In the genomic region with DNA sequence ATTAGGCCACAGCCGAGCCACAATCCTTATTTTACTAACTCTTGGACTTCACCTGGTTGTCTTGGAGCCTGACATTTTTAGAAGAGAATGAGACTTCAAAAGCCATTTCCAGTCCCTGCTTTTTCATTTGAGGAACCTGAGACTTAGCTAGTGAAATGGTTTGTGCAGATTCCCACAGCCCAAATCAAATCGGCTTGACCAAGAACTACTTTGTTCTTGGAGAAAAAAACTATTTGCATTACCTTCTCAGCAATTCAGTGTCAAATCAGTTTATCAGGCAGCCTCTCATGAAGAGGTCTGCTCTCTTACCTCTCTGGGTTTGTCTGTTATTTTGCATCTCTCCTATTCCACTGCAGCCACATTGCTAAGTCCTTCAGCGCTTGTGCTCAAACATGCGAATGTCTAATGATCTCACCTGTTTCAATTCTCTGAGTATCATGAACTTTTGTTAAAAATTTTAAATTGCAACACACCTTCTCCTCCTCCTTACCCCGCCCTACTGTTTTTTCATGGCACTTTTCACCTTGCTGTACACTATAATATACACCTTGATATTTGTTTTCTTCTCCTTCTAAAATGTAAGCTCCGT, we compare ENCODE assay signal across 8 cellular contexts. TPM values are rescaled to one million over a fixed set of nuclear protein-coding genes. Genes with fewer than 3 reads are reported as not detected.
A peak's percentile ranks its signal among the peaks of the same experiment; 100 is the strongest.
DNase-seq lines count a peak whose midpoint lies in the region; TF ChIP-seq lines count a peak whose summit lies in the region.

No MANE protein-coding gene starts in this region.

- DNase-seq in T-helper 2 cell treated with Interferon-gamma antibody and Interleukin-4, amounts not matched to agents 5 μg/mL and 100 μg/mL, for 36 hours (ENCODE audit: low spot score), result no peak
- DNase-seq in T-helper 2 cell, result no peak
- DNase-seq in NB4 (ENCODE audit: low read depth), result no peak
- no peak for DNase-seq in endothelial cell (ENCODE audit: low spot score)
- DNase-seq in prostate gland (ENCODE audit: low spot score), result no peak
- DNase-seq in SKM-1 treated with dmso at 0.1 percent for 144 hours (lab: John Stamatoyannopoulos, UW; ENCODE audit: unreplicated experiment), result no peak
- no peak for DNase-seq in medulla oblongata (ENCODE audit: extremely low spot score)
- DNase-seq in iPS-NIHi11 (ENCODE audit: low spot score), result no peak

- no peaks in the 10 kb centered on the region for H3K9me3 Mint-ChIP-seq in T-helper 2 cell treated with Interferon-gamma antibody and Interleukin-4, amounts not matched to agents 5 μg/mL and 100 μg/mL, for 36 hours
- H3K9me3 Mint-ChIP-seq in endothelial cell (ENCODE audit: unreplicated experiment), result no peaks in the 10 kb centered on the region

- peak overlapping the region; percentile 96 to 97 for H3K27ac ChIP-seq in prostate gland

- H3K27me3 ChIP-seq in prostate gland (replicated peaks; ENCODE audit: insufficient read depth), result no peaks in the 10 kb centered on the region

- peak overlapping the region; percentile 95 for H3K4me3 ChIP-seq in NB4 (ENCODE audit: low read depth, low read length)
- H3K4me3 ChIP-seq in prostate gland, result peak overlapping the region; percentile 72 to 94

- TF ChIP-seq CTCF in NB4 (IDR thresholded peaks at IDR 0.05; ENCODE audit: low read depth, low read length) (no peak), endothelial cell (IDR thresholded peaks at IDR 0.05; ENCODE audit: unreplicated experiment) (no peak), prostate gland (IDR thresholded peaks at IDR 0.05) (no peak)

- 49% methylated on average over 6 of the region's 6 CpGs for WGBS in prostate gland

- peaks cover 15% of the 10 kb centered on the region for H3K36me3 Mint-ChIP-seq in T-helper 2 cell treated with Interferon-gamma antibody and Interleukin-4, amounts not matched to agents 5 μg/mL and 100 μg/mL, for 36 hours (ENCODE audit: low read depth)
- H3K36me3 Mint-ChIP-seq in endothelial cell (ENCODE audit: low read depth, unreplicated experiment), result no peaks in the 10 kb centered on the region

- H3K27me3 Mint-ChIP-seq in T-helper 2 cell treated with Interferon-gamma antibody and Interleukin-4, amounts not matched to agents 5 μg/mL and 100 μg/mL, for 36 hours (ENCODE audit: low read depth), result no peaks in the 10 kb centered on the region
- peaks cover 3% of the 10 kb centered on the region for H3K27me3 Mint-ChIP-seq in endothelial cell (ENCODE audit: unreplicated experiment)

- TF ChIP-seq POLR2A in NB4 (IDR thresholded peaks at IDR 0.05; ENCODE audit: extremely low read depth, insufficient read length) (no peak), prostate gland (IDR thresholded peaks at IDR 0.05) (no peak)

- H3K4me3 Mint-ChIP-seq in T-helper 2 cell treated with Interferon-gamma antibody and Interleukin-4, amounts not matched to agents 5 μg/mL and 100 μg/mL, for 36 hours, result peak overlapping the region; percentile 99
- H3K4me3 Mint-ChIP-seq in endothelial cell (ENCODE audit: unreplicated experiment), result peak overlapping the region; percentile 99

- peak overlapping the region; percentile 92 for H3K27ac Mint-ChIP-seq in T-helper 2 cell treated with Interferon-gamma antibody and Interleukin-4, amounts not matched to agents 5 μg/mL and 100 μg/mL, for 36 hours
- H3K27ac Mint-ChIP-seq in endothelial cell (ENCODE audit: unreplicated experiment), result peak overlapping the region; percentile 49

- H3K4me1 ChIP-seq in prostate gland (replicated peaks), result peaks cover 35% of the 10 kb centered on the region

- peaks cover 44% of the 10 kb centered on the region for H3K4me1 Mint-ChIP-seq in T-helper 2 cell treated with Interferon-gamma antibody and Interleukin-4, amounts not matched to agents 5 μg/mL and 100 μg/mL, for 36 hours (ENCODE audit: low read depth)
- H3K4me1 Mint-ChIP-seq in endothelial cell (ENCODE audit: unreplicated experiment), result peaks cover 38% of the 10 kb centered on the region

- H3K9me3 ChIP-seq in prostate gland, result no peaks in the 10 kb centered on the region

- intact Hi-C loops in prostate gland (cut with DNase I), result no loop called here

- no peaks in the 10 kb centered on the region for H3K36me3 ChIP-seq in prostate gland

RNA-seq across cellular contexts. Expression of a gene that starts 0.6 kb away (rescaled TPM):
- total RNA-seq in endothelial cell (ENCODE audit: unreplicated experiment) (58.3 TPM), prostate gland (10 to 100 TPM; 65.3 to 93.7 TPM)

RNA-seq across cellular contexts. Expression of a gene that starts 46.3 kb away (rescaled TPM):
- total RNA-seq in endothelial cell (ENCODE audit: unreplicated experiment) (not detected), prostate gland (not detected)
